ENCODE assay signal across 1 cellular context in the genomic region with DNA sequence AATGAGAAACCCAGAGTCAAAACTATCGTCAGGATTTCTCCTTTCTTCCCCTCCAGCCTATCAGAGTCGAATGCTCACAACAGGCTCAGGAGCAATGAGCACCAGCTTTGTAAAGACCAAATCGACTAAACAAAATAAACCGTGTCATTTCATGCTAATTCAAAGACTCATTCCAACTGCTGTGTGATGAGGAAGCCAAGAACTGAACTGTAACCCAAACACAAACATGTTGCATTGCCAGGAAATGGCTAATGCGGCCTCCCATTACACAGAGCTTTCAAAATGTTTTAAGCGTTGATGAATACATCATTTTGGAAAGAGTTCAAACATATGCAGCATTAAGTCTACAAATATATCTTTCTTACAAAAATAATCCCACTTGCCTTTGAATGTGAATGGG.
TF ChIP-seq lines count a peak whose summit lies in the region.

No MANE protein-coding gene starts in this region.

TF ChIP-seq in HepG2, 621 proteins besides CTCF, POLR2A, EP300 and RAD21 (continued from another document):
- TF ChIP-seq, protein P1, sequence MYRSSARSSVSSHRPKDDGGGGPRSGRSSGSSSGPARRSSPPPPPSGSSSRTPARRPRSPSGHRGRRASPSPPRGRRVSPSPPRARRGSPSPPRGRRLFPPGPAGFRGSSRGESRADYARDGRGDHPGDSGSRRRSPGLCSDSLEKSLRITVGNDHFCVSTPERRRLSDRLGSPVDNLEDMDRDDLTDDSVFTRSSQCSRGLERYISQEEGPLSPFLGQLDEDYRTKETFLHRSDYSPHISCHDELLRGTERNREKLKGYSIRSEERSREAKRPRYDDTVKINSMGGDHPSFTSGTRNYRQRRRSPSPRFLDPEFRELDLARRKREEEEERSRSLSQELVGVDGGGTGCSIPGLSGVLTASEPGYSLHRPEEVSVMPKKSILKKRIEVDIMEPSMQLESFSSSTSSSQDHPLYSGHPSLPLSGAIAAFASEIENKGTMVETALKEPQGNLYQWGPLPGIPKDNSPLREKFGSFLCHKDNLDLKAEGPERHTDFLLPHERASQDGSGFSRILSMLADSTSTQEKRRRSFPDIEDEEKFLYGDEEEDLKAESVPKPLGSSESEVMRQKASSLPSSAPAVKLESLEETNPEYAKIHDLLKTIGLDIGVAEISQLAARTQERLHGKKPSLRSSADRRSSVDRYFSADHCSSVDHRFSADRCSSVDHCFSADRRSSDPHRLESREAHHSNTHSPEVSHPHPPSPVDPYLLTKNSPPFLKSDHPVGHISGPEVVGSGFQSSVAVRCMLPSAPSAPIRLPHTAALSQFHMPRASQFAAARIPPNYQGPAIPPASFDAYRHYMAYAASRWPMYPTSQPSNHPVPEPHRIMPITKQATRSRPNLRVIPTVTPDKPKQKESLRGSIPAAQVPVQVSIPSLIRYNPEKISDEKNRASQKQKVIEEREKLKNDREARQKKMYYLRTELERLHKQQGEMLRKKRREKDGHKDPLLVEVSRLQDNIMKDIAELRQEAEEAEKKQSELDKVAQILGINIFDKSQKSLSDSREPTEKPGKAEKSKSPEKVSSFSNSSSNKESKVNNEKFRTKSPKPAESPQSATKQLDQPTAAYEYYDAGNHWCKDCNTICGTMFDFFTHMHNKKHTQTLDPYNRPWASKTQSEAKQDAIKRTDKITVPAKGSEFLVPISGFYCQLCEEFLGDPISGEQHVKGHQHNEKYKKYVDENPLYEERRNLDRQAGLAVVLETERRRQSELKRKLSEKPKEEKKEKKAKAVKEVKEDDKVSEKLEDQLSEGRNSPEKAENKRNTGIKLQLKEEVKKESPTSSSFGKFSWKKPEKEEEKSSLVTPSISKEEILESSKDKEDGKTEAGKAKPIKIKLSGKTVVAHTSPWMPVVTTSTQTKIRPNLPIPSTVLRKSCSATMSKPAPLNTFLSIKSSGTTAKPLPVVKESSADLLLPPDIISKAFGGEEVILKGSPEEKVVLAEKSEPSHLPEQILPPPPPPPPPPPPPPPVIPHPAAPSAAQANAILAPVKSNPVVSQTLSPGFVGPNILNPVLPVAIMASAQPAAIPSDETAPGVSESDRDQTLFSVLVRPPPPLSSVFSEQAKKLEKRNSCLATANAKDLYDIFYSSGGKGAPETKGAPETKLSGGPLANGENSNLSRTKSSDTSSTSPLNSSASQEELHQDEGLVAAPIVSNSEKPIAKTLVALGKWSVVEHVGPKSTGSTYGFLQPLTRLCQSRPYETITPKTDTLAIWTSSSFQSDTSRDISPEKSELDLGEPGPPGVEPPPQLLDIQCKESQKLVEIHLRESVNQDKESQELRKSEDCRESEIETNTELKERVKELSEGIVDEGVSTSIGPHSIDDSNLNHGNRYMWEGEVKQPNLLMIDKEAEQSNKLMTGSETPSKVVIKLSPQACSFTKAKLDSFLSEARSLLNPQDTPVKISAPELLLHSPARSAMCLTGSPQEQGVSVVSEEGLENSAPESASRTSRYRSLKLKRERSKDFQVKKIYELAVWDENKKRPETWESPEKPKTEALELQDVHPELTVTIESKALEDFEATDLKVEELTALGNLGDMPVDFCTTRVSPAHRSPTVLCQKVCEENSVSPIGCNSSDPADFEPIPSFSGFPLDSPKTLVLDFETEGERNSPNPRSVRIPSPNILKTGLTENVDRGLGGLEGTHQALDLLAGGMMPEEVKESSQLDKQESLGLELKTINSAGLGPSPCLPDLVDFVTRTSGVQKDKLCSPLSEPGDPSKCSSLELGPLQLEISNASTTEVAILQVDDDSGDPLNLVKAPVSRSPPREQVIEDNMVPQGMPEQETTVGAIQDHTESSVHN (CRISPR knock-in tag; IDR thresholded peaks at IDR 0.05), result no peak
- TF ChIP-seq ZMAT3 (CRISPR knock-in tag; conservative IDR thresholded peaks at IDR 0.05) (no peak), JUND (CRISPR knock-in tag; IDR thresholded peaks at IDR 0.05) (no peak), ZNF772 (CRISPR knock-in tag; IDR thresholded peaks at IDR 0.05) (no peak), HOXA5 (CRISPR knock-in tag; IDR thresholded peaks at IDR 0.05) (no peak)
TF ChIP-seq in HepG2: peak in this region for 0.
